31 cellular contexts compared by ENCODE assay signal in the genomic region with DNA sequence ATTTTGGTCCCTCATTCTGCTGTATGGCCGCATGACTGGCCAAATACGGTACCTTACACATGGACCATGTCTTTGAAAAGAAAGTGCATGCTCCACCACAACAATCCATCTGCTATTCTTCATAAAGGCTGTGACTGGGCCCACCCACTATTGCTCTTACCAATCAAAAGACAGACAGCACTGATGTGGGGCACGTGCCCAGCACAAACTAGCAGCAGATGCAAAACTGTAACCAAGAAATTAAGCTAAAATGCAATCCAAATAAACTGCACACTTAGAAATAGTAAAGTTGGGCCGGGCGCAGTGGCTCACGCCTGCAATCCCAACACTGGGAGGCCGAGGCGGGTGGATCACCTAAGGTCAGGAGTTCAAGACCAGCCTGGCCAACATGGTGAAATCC.
"Had no signal": no experiment of that assay in that cellular context is flagged by ENCODE, and none has a peak within 500 bp of the region (broad histone marks: within the 10 kb centered on the region; RNA-seq: fewer than 3 reads in every experiment).

No MANE protein-coding gene starts in this region.

- H3K27ac ChIP-seq: KMS-11, SJCRH30, SK-N-MC, WERI-Rb-1 had no signal

- H3K4me3 ChIP-seq: SJCRH30, SK-N-MC had no signal

- H3K27me3 Mint-ChIP-seq: activated CD4-positive, alpha-beta T cell treated with anti-CD3 and anti-CD28 coated beads, Interleukin-2, amount 10 ng/mL, durations not matched to agents 24 days and 14 days; activated naive CD8-positive, alpha-beta T cell; activated naive CD8-positive, alpha-beta T cell treated with anti-CD3 and anti-CD28 coated beads, Interleukin-2, amount 50 U/mL, for 24 hours; activated T-helper 17 cell treated with anti-CD3 and anti-CD28 coated beads, Interleukin-2, amount 50 U/mL, for 72 hours; brain had no signal

- H3K4me3 Mint-ChIP-seq: activated CD4-positive, alpha-beta T cell treated with anti-CD3 and anti-CD28 coated beads, Interleukin-2, amount 10 ng/mL, durations not matched to agents 24 days and 14 days; activated naive CD8-positive, alpha-beta T cell; activated naive CD8-positive, alpha-beta T cell treated with anti-CD3 and anti-CD28 coated beads, Interleukin-2, amount 50 U/mL, for 24 hours; activated T-cell treated with anti-CD3 and anti-CD28 coated beads, Interleukin-2, amount 50 U/mL, for 72 hours; activated T-helper 17 cell treated with anti-CD3 and anti-CD28 coated beads, Interleukin-2, amount 50 U/mL, for 72 hours; brain had no signal

- H3K9me3 ChIP-seq: SJCRH30 had no signal

- FAIRE-seq: bronchial epithelial cell had no signal

- H3K9me3 Mint-ChIP-seq: activated CD4-positive, alpha-beta T cell treated with anti-CD3 and anti-CD28 coated beads, Interleukin-2, amount 10 ng/mL, durations not matched to agents 24 days and 14 days; activated naive CD8-positive, alpha-beta T cell treated with anti-CD3 and anti-CD28 coated beads, Interleukin-2, amount 50 U/mL, for 24 hours; activated T-cell treated with anti-CD3 and anti-CD28 coated beads, Interleukin-2, amount 50 U/mL, for 72 hours; activated T-helper 17 cell treated with anti-CD3 and anti-CD28 coated beads, Interleukin-2, amount 50 U/mL, for 72 hours; brain had no signal

- H3K4me2 ChIP-seq: KMS-11 had no signal

- DNase-seq: activated CD4-positive, alpha-beta T cell treated with anti-CD3 and anti-CD28 coated beads, Interleukin-2, amount 10 ng/mL, durations not matched to agents 24 days and 14 days; activated CD4-positive, alpha-beta T cell treated with anti-CD3 and anti-CD28 coated beads, Interleukin-2, amount 50 U/mL, for 4 hours; activated CD8-positive, alpha-beta memory T cell treated with anti-CD3 and anti-CD28 coated beads, Interleukin-2, amount 50 U/mL, for 4 hours; activated effector memory CD4-positive, alpha-beta T cell treated with anti-CD3 and anti-CD28 coated beads, Interleukin-2, amount 50 U/mL, for 16 hours; activated naive CD4-positive, alpha-beta T cell treated with Interleukin-2 at 50 U/mL for 16 hours; activated naive CD8-positive, alpha-beta T cell treated with anti-CD3 and anti-CD28 coated beads, Interleukin-2, amount 50 U/mL, for 24 hours; activated T-cell treated with anti-CD3 and anti-CD28 coated beads for 4 hours; activated T-cell treated with anti-CD3 and anti-CD28 coated beads, Interleukin-2, amount 50 U/mL, for 72 hours; anterior cingulate cortex; caudate nucleus; MM.1S; MV-4-11; NCI-H1092; NCI-H1436 treated with DMSO at 0.1 percent for 48 hours; NCI-H187; NCI-H2081; NCI-H226; NCI-H446 treated with DMSO at 0.1 percent for 48 hours; NCI-H524; NCI-H69; NCI-H82; SHP77; SJCRH30; T1000; WERI-Rb-1 had no signal

- H3K9ac ChIP-seq: KMS-11 had no signal

- H3K27ac Mint-ChIP-seq: activated CD4-positive, alpha-beta T cell treated with anti-CD3 and anti-CD28 coated beads, Interleukin-2, amount 10 ng/mL, durations not matched to agents 24 days and 14 days; activated naive CD8-positive, alpha-beta T cell; activated naive CD8-positive, alpha-beta T cell treated with anti-CD3 and anti-CD28 coated beads, Interleukin-2, amount 50 U/mL, for 24 hours; activated T-helper 17 cell treated with anti-CD3 and anti-CD28 coated beads, Interleukin-2, amount 50 U/mL, for 72 hours; brain had no signal

- H3K4me1 Mint-ChIP-seq: brain had no signal

- H3K27me3 ChIP-seq: SJCRH30 had no signal
